ENCODE assay signal across 8 cellular contexts in the genomic region with DNA sequence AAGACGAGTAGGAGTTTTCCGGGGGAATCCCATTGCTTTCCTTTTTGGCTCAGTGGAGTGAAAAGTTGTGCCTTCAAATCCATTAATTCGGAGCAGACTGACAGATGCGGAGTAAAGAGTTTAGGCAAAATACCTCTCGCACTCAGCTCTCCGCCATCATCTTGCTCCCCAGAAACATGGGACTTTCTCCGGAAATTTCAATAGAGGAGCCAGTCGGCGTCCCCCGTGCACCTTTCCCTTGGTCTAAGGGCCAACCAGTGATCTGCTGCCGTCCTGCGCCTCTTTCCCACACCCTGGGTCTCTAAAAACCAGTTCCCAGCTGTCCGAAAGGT. TPM values are rescaled to one million over a fixed set of nuclear protein-coding genes. Genes with fewer than 3 reads are reported as not detected.
DNase-seq lines count a peak whose midpoint lies in the region; ATAC-seq and FAIRE-seq lines count a peak whose summit lies in the region.

No MANE protein-coding gene starts in this region.

- peaks cover 56% of the 10 kb centered on the region for H3K4me1 Mint-ChIP-seq in activated T-cell treated with anti-CD3 and anti-CD28 coated beads, Interleukin-2, amount 50 U/mL, for 4 hours (ENCODE audit: low read depth)

- no peaks in the 10 kb centered on the region for H3K27me3 Mint-ChIP-seq in activated T-cell treated with anti-CD3 and anti-CD28 coated beads, Interleukin-2, amount 50 U/mL, for 4 hours (ENCODE audit: low read depth)

- H3K36me3 Mint-ChIP-seq in activated T-cell treated with anti-CD3 and anti-CD28 coated beads, Interleukin-2, amount 50 U/mL, for 4 hours (ENCODE audit: insufficient read depth) = peaks cover 17% of the 10 kb centered on the region

- 0% methylated on average over 9 to 10 of the region's 13 CpGs for WGBS in mesodermal cell (ENCODE audit: insufficient coverage in 2 of 2), 2 experiments

- no peak for FAIRE-seq in urothelium cell line (lab: Jason Lieb, UNC)

- peak overlapping the region; percentile 93 for H3K4me3 ChIP-seq in mesodermal cell (ENCODE audit: extremely low read depth, insufficient read depth, low read length, poor library complexity, severe bottlenecking)

- peaks cover 37% of the 10 kb centered on the region for H3K36me3 ChIP-seq in mesodermal cell (ENCODE audit: control insufficient read depth, insufficient read depth, low read length)

- H3K9me3 ChIP-seq in mesodermal cell (ENCODE audit: control insufficient read depth, low read length) = no peaks in the 10 kb centered on the region

- H3K27ac ChIP-seq in cingulate gyrus (ENCODE audit: low read depth, low read length) = peak overlapping the region; percentile 80
- H3K27ac ChIP-seq in mesodermal cell (ENCODE audit: low read depth, low read length, severe bottlenecking) = peak overlapping the region; percentile 95

- DNase-seq in activated T-cell treated with anti-CD3 and anti-CD28 coated beads, Interleukin-2, amount 50 U/mL, for 4 hours = no peak
- DNase-seq in activated T-cell treated with anti-CD3 and anti-CD28 coated beads for 4 hours (no peak), NCI-H2227 treated with DMSO at 0.1 percent for 48 hours (lab: John Stamatoyannopoulos, UW) (peak; percentile 86), urothelium cell line (ENCODE audit: low spot score) (no peak), MV-4-11 (lab: John Stamatoyannopoulos, UW) (no peak)

- no peaks in the 10 kb centered on the region for H3K9me3 Mint-ChIP-seq in activated T-cell treated with anti-CD3 and anti-CD28 coated beads, Interleukin-2, amount 50 U/mL, for 4 hours

- peak overlapping the region; percentile 100 for H3K4me3 Mint-ChIP-seq in activated T-cell treated with anti-CD3 and anti-CD28 coated beads, Interleukin-2, amount 50 U/mL, for 4 hours

- peaks cover 4% of the 10 kb centered on the region for H3K4me1 ChIP-seq in mesodermal cell (ENCODE audit: control insufficient read depth, insufficient read depth, low read length, poor library complexity, severe bottlenecking)

- peak; percentile 55 to 68 for ATAC-seq in activated T-cell treated with anti-CD3 and anti-CD28 coated beads, Interleukin-2, amount 50 U/mL, for 4 hours
- peak; percentile 36 for ATAC-seq in HG02623 (IDR thresholded peaks at IDR 0.05; ENCODE audit: unreplicated experiment)

RNA-seq across cellular contexts. Expression of gene TYW5, which starts 0.3 kb away (rescaled TPM):
- total RNA-seq in activated T-cell treated with anti-CD3 and anti-CD28 coated beads, Interleukin-2, amount 50 U/mL, for 4 hours = 1 to 10 TPM; 8.5 to 9.8 (median 9.7) TPM
- 8.3 TPM for polyA plus RNA-seq in mesodermal cell (2013, experiment 1 of 2)
- polyA plus RNA-seq in mesodermal cell (2013, experiment 2 of 2) = 7.8 TPM

RNA-seq across cellular contexts. Expression of gene MAIP1, which starts 0.4 kb away (rescaled TPM):
- total RNA-seq in activated T-cell treated with anti-CD3 and anti-CD28 coated beads, Interleukin-2, amount 50 U/mL, for 4 hours = 10 to 100 TPM; 51.1 to 53.7 (median 53.6) TPM
- 21.4 TPM for polyA plus RNA-seq in mesodermal cell (2013, experiment 1 of 2)
- 25.6 TPM for polyA plus RNA-seq in mesodermal cell (2013, experiment 2 of 2)

RNA-seq across cellular contexts. Expression of gene C2orf69, which starts 43.9 kb away (rescaled TPM):
- 10 to 100 TPM; 15.1 to 17.8 (median 17.7) TPM for total RNA-seq in activated T-cell treated with anti-CD3 and anti-CD28 coated beads, Interleukin-2, amount 50 U/mL, for 4 hours
- polyA plus RNA-seq in mesodermal cell (2013, experiment 1 of 2) = 9.8 TPM
- polyA plus RNA-seq in mesodermal cell (2013, experiment 2 of 2) = 10.9 TPM
